Comparison of ENCODE assay signal across 11 cellular contexts in the genomic region with DNA sequence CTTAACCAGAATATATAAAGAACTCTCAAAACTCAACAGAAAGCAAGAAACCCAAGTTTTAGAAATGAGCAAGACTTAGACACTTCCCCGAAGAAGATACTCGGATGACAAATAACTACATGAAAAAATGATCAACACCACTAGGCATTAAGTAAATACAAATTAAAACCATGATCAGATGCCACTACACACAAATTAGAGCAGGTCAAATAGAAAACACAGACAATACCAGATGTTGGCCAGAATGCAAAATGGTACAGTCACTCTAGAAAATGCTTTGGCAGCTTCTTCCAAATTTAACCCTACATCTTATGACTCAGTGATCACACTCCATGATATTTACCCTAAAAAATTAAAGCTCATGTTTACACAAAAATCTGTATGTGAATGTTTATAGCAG. TPM values are rescaled to one million over a fixed set of nuclear protein-coding genes. Genes with fewer than 3 reads are reported as not detected.
"Had no signal": no experiment of that assay in that cellular context is flagged by ENCODE, and none has a peak within 500 bp of the region (broad histone marks: within the 10 kb centered on the region; RNA-seq: fewer than 3 reads in every experiment).

No MANE protein-coding gene starts in this region.

- H3K9me3 ChIP-seq: HAP-1 had no signal

- ATAC-seq: HCT116, HepG2 had no signal

- H2AFZ ChIP-seq: GM23248 had no signal

- H3K4me3 ChIP-seq: GM23248, HAP-1 had no signal

- H3K27ac ChIP-seq: GM23248, HL-60 had no signal

- DNase-seq: GM23248, GOT3, H7, HFFc6 had no signal

- H3K27ac Mint-ChIP-seq: HFFc6, IgD-negative memory B cell had no signal

- H3K4me3 Mint-ChIP-seq: HFFc6, IgD-negative memory B cell had no signal

- H3K4me1 ChIP-seq: HAP-1 had no signal

- H3K9ac ChIP-seq: GM23248 had no signal

- H3K4me1 Mint-ChIP-seq: IgD-negative memory B cell had no signal

- H3K36me3 ChIP-seq: HAP-1 had no signal

RNA-seq across cellular contexts. Expression of gene TMEM176A, which starts 18.4 kb away (rescaled TPM):
- total RNA-seq: GM23248, H4, H7, HepG2, HFFc6, HT1080 had no signal

RNA-seq across cellular contexts. Expression of gene TMEM176B, which starts 18.8 kb away (rescaled TPM):
- total RNA-seq: GM23248, HepG2, HFFc6, HT1080 had no signal

RNA-seq across cellular contexts. Expression of gene AOC1, which starts 33.3 kb away (rescaled TPM):
- total RNA-seq: GM23248, H7, HepG2, HFFc6, HT1080 had no signal
